28 cellular contexts compared by ENCODE assay signal in the genomic region with DNA sequence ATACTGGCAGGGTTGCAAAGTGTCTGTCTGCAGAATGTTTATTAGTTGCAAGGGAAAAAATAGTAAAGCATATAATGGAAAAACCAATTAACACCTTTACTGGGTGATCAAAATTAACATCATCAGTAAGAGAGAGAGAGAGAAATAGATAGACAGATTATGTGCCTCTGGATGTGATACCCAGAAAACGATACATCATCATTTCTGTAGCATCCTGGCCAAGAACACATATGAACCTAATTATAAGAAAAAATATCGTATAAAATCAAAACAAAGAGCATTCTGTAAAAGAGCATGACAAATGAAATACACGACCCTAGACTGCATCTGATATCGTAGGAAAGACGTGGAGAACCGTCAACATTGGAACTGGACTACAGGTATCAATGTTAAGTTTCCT.
"Had no signal": no experiment of that assay in that cellular context is flagged by ENCODE, and none has a peak within 500 bp of the region (broad histone marks: within the 10 kb centered on the region; RNA-seq: fewer than 3 reads in every experiment).

No MANE protein-coding gene starts in this region.

- H3K9me3 ChIP-seq: ovary, psoas muscle, suprapubic skin, testis, tibial artery, transverse colon, upper lobe of right lung, uterus had no signal

- H3K9ac ChIP-seq: neural progenitor cell, parathyroid adenoma had no signal

- H3K36me3 ChIP-seq: ovary, uterus had no signal

- H3K4me3 ChIP-seq: neural progenitor cell, ovary, psoas muscle, skin epidermis, smooth muscle cell, spleen, suprapubic skin, testis, tibial artery, transverse colon, upper lobe of right lung, uterus had no signal

- H3K27ac ChIP-seq: neural progenitor cell, ovary, parathyroid adenoma, psoas muscle, skin epidermis, spleen, suprapubic skin, testis, tibial artery, transverse colon, upper lobe of right lung, uterus had no signal

- ATAC-seq: natural killer cell; psoas muscle; right cardiac atrium; sciatic nerve; stimulated activated memory B cell treated with anti-CD40 and anti-IgM and Interleukin-4, amounts not matched to agents 10 μg/mL and 1 μg/mL and 100 μg/mL, for 72 hours; stimulated activated naive CD8-positive, alpha-beta T cell treated with anti-CD3 and anti-CD28 coated beads, Interleukin-15, amount 100 ng/mL, for 72 hours; stimulated activated naive CD8-positive, alpha-beta T cell treated with anti-CD3 and anti-CD28 coated beads, Interleukin-15, Interleukin-2, amounts not matched to agents 100 U/mL and 50 U/mL, for 24 hours; upper lobe of right lung had no signal

- H2AFZ ChIP-seq: neural progenitor cell, parathyroid adenoma had no signal

- DNase-seq: natural killer cell; occipital lobe; ovary; posterior cingulate gyrus; psoas muscle; right cardiac atrium; spleen; stimulated activated CD4-positive, alpha-beta T cell treated with anti-CD3 and anti-CD28 coated beads, Interleukin-12 subunit alpha, Interleukin-12 subunit beta, amount 100 ng/mL, for 4 hours; stimulated activated CD4-positive, alpha-beta T cell treated with anti-CD3 and anti-CD28 coated beads, Interleukin-1b, Interleukin-23, amount 100 ng/mL, for 48 hours; stimulated activated CD4-positive, alpha-beta T cell treated with anti-CD3 and anti-CD28 coated beads, Interleukin-4, amount 100 ng/mL, for 1 hour; stimulated activated CD4-positive, alpha-beta T cell treated with anti-CD3 and anti-CD28 coated beads, Interleukin-4, amount 100 ng/mL, for 4 hours; stimulated activated CD8-positive, alpha-beta memory T cell treated with anti-CD3 and anti-CD28 coated beads, Interleukin-4, amount 100 ng/mL, for 48 hours; stimulated activated naive CD4-positive, alpha-beta T cell; stimulated activated naive CD8-positive, alpha-beta T cell treated with anti-CD3 and anti-CD28 coated beads, Interleukin-15, amount 100 ng/mL, for 72 hours; stimulated activated naive CD8-positive, alpha-beta T cell treated with anti-CD3 and anti-CD28 coated beads, Interleukin-15, Interleukin-2, amounts not matched to agents 100 U/mL and 50 U/mL, for 24 hours; substantia nigra; testis; tibial artery; transverse colon; upper lobe of right lung; uterus had no signal

- H3K79me2 ChIP-seq: parathyroid adenoma had no signal

- H3K4me1 ChIP-seq: neural progenitor cell, parathyroid adenoma, psoas muscle, spleen, suprapubic skin, testis, tibial artery, transverse colon, upper lobe of right lung, uterus had no signal

- H3K4me2 ChIP-seq: neural progenitor cell, smooth muscle cell had no signal

- H3K27me3 ChIP-seq: neural progenitor cell, ovary, spleen, suprapubic skin, testis, tibial artery, transverse colon, upper lobe of right lung, uterus had no signal
